In the genomic region with DNA sequence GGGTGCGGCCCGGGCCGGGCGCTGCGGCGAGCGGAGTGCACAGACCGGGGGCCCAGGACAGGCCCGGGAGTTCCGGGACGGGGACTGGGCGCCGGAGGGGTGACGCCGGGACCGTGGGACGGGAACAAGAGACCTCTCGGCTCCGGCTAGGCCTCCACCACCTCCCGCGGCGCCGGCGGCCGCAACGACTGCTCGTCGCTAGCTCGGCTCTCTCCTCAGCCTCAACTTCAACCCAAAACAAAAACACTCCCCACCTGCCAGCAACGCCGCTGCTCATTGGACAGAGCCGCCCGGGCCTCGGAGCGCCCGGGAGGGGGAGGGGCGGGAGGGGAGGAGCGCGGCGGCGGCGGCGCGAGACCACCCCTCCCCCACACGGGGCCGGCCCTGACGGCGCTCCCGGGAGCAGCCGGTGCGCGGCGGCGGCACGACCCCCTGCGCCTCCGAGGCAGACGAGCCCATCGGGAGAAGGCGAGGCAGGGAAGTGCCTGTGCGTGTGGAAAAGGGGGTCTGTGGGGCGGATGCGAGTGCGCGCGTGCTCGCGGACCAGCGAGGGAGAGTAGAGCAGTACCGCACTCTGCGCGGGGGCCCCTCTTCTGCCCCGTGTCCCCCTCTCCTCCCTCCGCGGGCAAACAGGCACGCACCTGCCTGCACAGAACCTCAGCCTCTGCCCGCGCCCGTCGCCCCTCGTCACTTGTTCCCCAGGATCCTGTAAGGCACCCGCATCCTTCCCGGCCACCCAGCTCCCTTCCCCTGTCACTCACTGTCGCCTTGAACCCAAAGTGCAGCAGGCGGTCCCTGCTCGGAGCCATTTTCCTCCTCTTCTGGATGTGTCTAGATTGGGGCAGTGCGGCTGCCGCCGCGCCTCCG, we compare ENCODE assay signal across 8 cellular contexts. TPM values are rescaled to one million over a fixed set of nuclear protein-coding genes. Genes with fewer than 3 reads are reported as not detected.
DNase-seq lines count a peak whose midpoint lies in the region; ATAC-seq and TF ChIP-seq lines count a peak whose summit lies in the region.

A gene with protein sequence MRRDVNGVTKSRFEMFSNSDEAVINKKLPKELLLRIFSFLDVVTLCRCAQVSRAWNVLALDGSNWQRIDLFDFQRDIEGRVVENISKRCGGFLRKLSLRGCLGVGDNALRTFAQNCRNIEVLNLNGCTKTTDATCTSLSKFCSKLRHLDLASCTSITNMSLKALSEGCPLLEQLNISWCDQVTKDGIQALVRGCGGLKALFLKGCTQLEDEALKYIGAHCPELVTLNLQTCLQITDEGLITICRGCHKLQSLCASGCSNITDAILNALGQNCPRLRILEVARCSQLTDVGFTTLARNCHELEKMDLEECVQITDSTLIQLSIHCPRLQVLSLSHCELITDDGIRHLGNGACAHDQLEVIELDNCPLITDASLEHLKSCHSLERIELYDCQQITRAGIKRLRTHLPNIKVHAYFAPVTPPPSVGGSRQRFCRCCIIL (minus strand): TSS at position 215 of the 867 bp plus-strand sequence. CDS start 224 bp downstream, outside the sequence.

- no peaks in the 10 kb centered on the region for H3K9me3 ChIP-seq in adrenal gland (replicated peaks in 1 of 3)
- H3K9me3 ChIP-seq in heart left ventricle: no peaks in the 10 kb centered on the region
- no peaks in the 10 kb centered on the region for H3K9me3 ChIP-seq in tibial nerve

- H3K4me1 ChIP-seq in adrenal gland (replicated peaks in 1 of 2) (peaks cover 8 to 38% of the 10 kb centered on the region in 2 donors), heart left ventricle (peaks cover 0 to 30% (median 20%) of the 10 kb centered on the region in 12 donors), tibial nerve (peaks cover 0 to 34% (median 17%) of the 10 kb centered on the region in 4 donors)

- H3K36me3 ChIP-seq in adrenal gland (replicated peaks in 1 of 2) (peaks cover 0 to 6% of the 10 kb centered on the region in 2 donors), heart left ventricle (peaks cover 0 to 21% (median 12%) of the 10 kb centered on the region in 9 donors), tibial nerve (peaks cover 0 to 15% (median 0%) of the 10 kb centered on the region in 3 donors)

- DNase-seq in GM12865 (ENCODE audit: low read depth): peak; percentile 92
- peak; percentile 22 for DNase-seq in NCI-H1436 treated with DMSO at 0.1 percent for 48 hours (lab: John Stamatoyannopoulos, UW)
- peak; percentile 89 to 93 (median 91) for DNase-seq in T-helper 1 cell
- DNase-seq in adrenal gland: peak; percentile 93 to 98 (median 96)
- peak; percentile 94 to 97 (median 96) for DNase-seq in heart left ventricle
- DNase-seq in pons (ENCODE audit: low spot score): peak; percentile 90
- DNase-seq in tibial nerve (ENCODE audit: low spot score in 2 of 2): peak; percentile 91 to 94

- H3K4me3 ChIP-seq in GM12865 (ENCODE audit: low read depth, low read length) (peak within 1 kb of the TSS; percentile 87), adrenal gland (peak within 1 kb of the TSS; percentile 88 to 98 (median 93)), heart left ventricle (peak within 1 kb of the TSS; percentile 54 to 99 (median 91)), tibial nerve (peak within 1 kb of the TSS; percentile 78 to 100 (median 94))

- intact Hi-C loops in adrenal gland (cut with DNase I) (loop anchor here (10.0 kb wide), 1 partner anchor 127 kb away; no protein-coding TSS in a partner anchor), heart left ventricle (cut with DNase I) (loop anchor here in 3 of 10 donors (5.0 to 10.0 kb wide), 2 partner anchors 127 to 129 kb away; no protein-coding TSS in a partner anchor)

- peak; percentile 28 to 86 for TF ChIP-seq EP300 in tibial nerve (IDR thresholded peaks at IDR 0.05)

- H3K27me3 ChIP-seq in adrenal gland: no peaks in the 10 kb centered on the region
- H3K27me3 ChIP-seq in heart left ventricle: no peaks in the 10 kb centered on the region
- H3K27me3 ChIP-seq in tibial nerve: no peaks in the 10 kb centered on the region

- peak within 1 kb of the TSS; percentile 48 to 95 (median 89) for H3K27ac ChIP-seq in adrenal gland
- H3K27ac ChIP-seq in heart left ventricle: peak within 1 kb of the TSS; percentile 77 to 96 (median 88)
- H3K27ac ChIP-seq in tibial nerve: peak within 1 kb of the TSS; percentile 82 to 91 (median 90)

- ATAC-seq in HG02763 (IDR thresholded peaks at IDR 0.05; ENCODE audit: unreplicated experiment) (peak; percentile 62), heart left ventricle (peak; percentile 92 to 94 (median 94))

- 0 to 1% (median 0%) methylated on average over 6 to 91 of the region's 91 CpGs for WGBS in adrenal gland, 4 donors
- WGBS in heart left ventricle, 4 donors: 0 to 1% (median 0%) methylated on average over 60 to 91 of the region's 91 CpGs
- 0 to 1% methylated on average over 37 to 74 of the region's 91 CpGs for WGBS in tibial nerve, 2 donors

- TF ChIP-seq POLR2A in adrenal gland (IDR thresholded peaks at IDR 0.05): peak; percentile 66 to 95
- TF ChIP-seq POLR2A in heart left ventricle (IDR thresholded peaks at IDR 0.05): peak; percentile 67 to 95
- TF ChIP-seq POLR2A in tibial nerve (IDR thresholded peaks at IDR 0.05): peak; percentile 69 to 86

- TF ChIP-seq CTCF in GM12865 (IDR thresholded peaks at IDR 0.05; ENCODE audit: insufficient read depth, low read depth, low read length, missing control alignments) (no peak), adrenal gland (IDR thresholded peaks at IDR 0.05) (peak in 1 of 6 experiments; percentile 22), heart left ventricle (IDR thresholded peaks at IDR 0.05) (no peak), tibial nerve (IDR thresholded peaks at IDR 0.05) (peak in 1 of 5 experiments; percentile 24)

RNA-seq across cellular contexts. Expression of the gene that starts here (rescaled TPM):
- total RNA-seq in adrenal gland (10 to 100 TPM; 12.4 to 41.5 (median 22.8) TPM), heart left ventricle (10 to 100 TPM in 8 of 9 donors, 1 to 10 TPM in 1; 9.7 to 21.9 (median 15.3) TPM), tibial nerve (10 to 100 TPM; 21.1 to 32.4 (median 30.4) TPM)
- polyA plus RNA-seq in adrenal gland (1 to 10 TPM; 3.7 to 9.1 (median 6.2) TPM), heart left ventricle (1 to 10 TPM; 3.1 to 3.9 TPM)

Comparison
In these comparisons a context has a peak if more than half of its experiments do, and no peak if none do; other contexts are left out.
1. Peak in every context shown above with its lines: DNase-seq, ATAC-seq, H3K4me3 ChIP-seq and H3K27ac ChIP-seq.
2. DNase-seq: peak in every context shown above with its lines; median percentile 96 in adrenal gland; 96 in heart left ventricle; 92 in tibial nerve; 92 in GM12865; 91 in T-helper 1 cell; 90 in pons; 22 in NCI-H1436 treated with DMSO at 0.1 percent for 48 hours.